In genomic region chr7:35818513-35818912, GRCh38 we compare ENCODE assay signal across 1 cellular context.
TF ChIP-seq lines count a peak whose summit lies in the region.

No MANE protein-coding gene starts in this region.

TF ChIP-seq in WTC11, 78 proteins besides CTCF, POLR2A, EP300 and RAD21 (continued from another document):
- no peak for TF ChIP-seq ZNF512 (CRISPR knock-in tag; IDR thresholded peaks at IDR 0.05; ENCODE audit: borderline replicate concordance)
